ENCODE assay signal across 18 cellular contexts in genomic region chr15:89587955-89588354, GRCh38. TPM values are rescaled to one million over a fixed set of nuclear protein-coding genes. Genes with fewer than 3 reads are reported as not detected.
DNase-seq lines count a peak whose midpoint lies in the region; ATAC-seq and TF ChIP-seq lines count a peak whose summit lies in the region.
"Had no signal": no experiment of that assay in that cellular context is flagged by ENCODE, and none has a peak within 500 bp of the region (broad histone marks: within the 10 kb centered on the region; RNA-seq: fewer than 3 reads in every experiment).

No MANE protein-coding gene starts in this region.

- peaks cover 38% of the 10 kb centered on the region for H3K36me3 Mint-ChIP-seq in stimulated activated effector memory CD8-positive, alpha-beta T cell treated with anti-CD3 and anti-CD28 coated beads, Interleukin-12 subunit alpha, Interleukin-12 subunit beta, amount 100 ng/mL, for 72 hours

- DNase-seq in AG08396 (ENCODE audit: low spot score) (peak; percentile 35), HS-5 (ENCODE audit: low read depth) (peak; percentile 60), amniotic epithelial cell (ENCODE audit: low read depth) (peak; percentile 63), fibroblast of villous mesenchyme (ENCODE audit: low read depth) (peak; percentile 31), islet precursor cell (no peak)
- no peak for DNase-seq in stimulated activated effector memory CD8-positive, alpha-beta T cell treated with anti-CD3 and anti-CD28 coated beads, Interleukin-12 subunit alpha, Interleukin-12 subunit beta, amount 100 ng/mL, for 72 hours (ENCODE audit: low spot score in 2 of 2)
- no peak for DNase-seq in activated CD8-positive, alpha-beta memory T cell treated with anti-CD3 and anti-CD28 coated beads for 24 hours
- DNase-seq: activated CD4-positive, alpha-beta memory T cell treated with anti-CD3 and anti-CD28 coated beads, Interleukin-2, amount 10 ng/mL, durations not matched to agents 7 days and 5 days; AML-193; amniotic stem cell; GF-D8; KG1; NCI-H1436 treated with DMSO at 0.1 percent for 48 hours; NCI-H446 treated with DMSO at 0.1 percent for 48 hours had no signal

- no peak overlapping the region for H3K27ac Mint-ChIP-seq in stimulated activated effector memory CD8-positive, alpha-beta T cell treated with anti-CD3 and anti-CD28 coated beads, Interleukin-12 subunit alpha, Interleukin-12 subunit beta, amount 100 ng/mL, for 72 hours
- H3K27ac Mint-ChIP-seq: activated CD4-positive, alpha-beta memory T cell treated with anti-CD3 and anti-CD28 coated beads, Interleukin-2, amount 10 ng/mL, durations not matched to agents 7 days and 5 days; activated T-helper 1 cell treated with anti-CD3 and anti-CD28 coated beads, Interleukin-12 subunit alpha, Interleukin-12 subunit beta, Interleukin-2, Interleukin-4 antibody, amounts not matched to agents 30 ng/mL and 10 ng/mL and 1 ng/mL, durations not matched to agents 14 hours and 24 hours and 36 hours; nephron had no signal

- no peak overlapping the region for H3K4me3 Mint-ChIP-seq in stimulated activated effector memory CD8-positive, alpha-beta T cell treated with anti-CD3 and anti-CD28 coated beads, Interleukin-12 subunit alpha, Interleukin-12 subunit beta, amount 100 ng/mL, for 72 hours
- H3K4me3 Mint-ChIP-seq: activated CD4-positive, alpha-beta memory T cell treated with anti-CD3 and anti-CD28 coated beads, Interleukin-2, amount 10 ng/mL, durations not matched to agents 7 days and 5 days; activated T-helper 1 cell treated with anti-CD3 and anti-CD28 coated beads, Interleukin-12 subunit alpha, Interleukin-12 subunit beta, Interleukin-2, Interleukin-4 antibody, amounts not matched to agents 30 ng/mL and 10 ng/mL and 1 ng/mL, durations not matched to agents 14 hours and 24 hours and 36 hours; nephron had no signal

- no peak for ATAC-seq in stimulated activated effector memory CD8-positive, alpha-beta T cell treated with anti-CD3 and anti-CD28 coated beads, Interleukin-12 subunit alpha, Interleukin-12 subunit beta, amount 100 ng/mL, for 72 hours
- ATAC-seq in GM19328 (IDR thresholded peaks at IDR 0.05; ENCODE audit: unreplicated experiment): no peak

- no peak overlapping the region for H3K4me3 ChIP-seq in fibroblast of villous mesenchyme (ENCODE audit: low read depth, low read length)
- H3K4me3 ChIP-seq: esophagus muscularis mucosa had no signal

- no peak for TF ChIP-seq CTCF in fibroblast of villous mesenchyme (IDR thresholded peaks at IDR 0.05; ENCODE audit: insufficient read depth, low read depth, low read length)

- no peaks in the 10 kb centered on the region for H3K4me1 Mint-ChIP-seq in stimulated activated effector memory CD8-positive, alpha-beta T cell treated with anti-CD3 and anti-CD28 coated beads, Interleukin-12 subunit alpha, Interleukin-12 subunit beta, amount 100 ng/mL, for 72 hours
- H3K4me1 Mint-ChIP-seq: nephron had no signal

- no peaks in the 10 kb centered on the region for H3K9me3 Mint-ChIP-seq in stimulated activated effector memory CD8-positive, alpha-beta T cell treated with anti-CD3 and anti-CD28 coated beads, Interleukin-12 subunit alpha, Interleukin-12 subunit beta, amount 100 ng/mL, for 72 hours
- H3K9me3 Mint-ChIP-seq: activated CD4-positive, alpha-beta memory T cell treated with anti-CD3 and anti-CD28 coated beads, Interleukin-2, amount 10 ng/mL, durations not matched to agents 7 days and 5 days; activated T-helper 1 cell treated with anti-CD3 and anti-CD28 coated beads, Interleukin-12 subunit alpha, Interleukin-12 subunit beta, Interleukin-2, Interleukin-4 antibody, amounts not matched to agents 30 ng/mL and 10 ng/mL and 1 ng/mL, durations not matched to agents 14 hours and 24 hours and 36 hours; nephron had no signal

RNA-seq across cellular contexts. Expression of gene TICRR, which starts 12.7 kb away (rescaled TPM):
- 5.2 TPM in 2 replicates for total RNA-seq in fibroblast of villous mesenchyme

Comparison
In these comparisons a context has a peak if more than half of its experiments do, and no peak if none do; other contexts are left out.
1. DNase-seq: peak in AG08396 (single experiment), HS-5 (single experiment), amniotic epithelial cell (single experiment) and fibroblast of villous mesenchyme (single experiment); none in stimulated activated effector memory CD8-positive, alpha-beta T cell treated with anti-CD3 and anti-CD28 coated beads, Interleukin-12 subunit alpha, Interleukin-12 subunit beta, amount 100 ng/mL, for 72 hours (0 of 2), activated CD8-positive, alpha-beta memory T cell treated with anti-CD3 and anti-CD28 coated beads for 24 hours (single experiment) and islet precursor cell (single experiment).